8 cellular contexts compared by ENCODE assay signal in the genomic region with DNA sequence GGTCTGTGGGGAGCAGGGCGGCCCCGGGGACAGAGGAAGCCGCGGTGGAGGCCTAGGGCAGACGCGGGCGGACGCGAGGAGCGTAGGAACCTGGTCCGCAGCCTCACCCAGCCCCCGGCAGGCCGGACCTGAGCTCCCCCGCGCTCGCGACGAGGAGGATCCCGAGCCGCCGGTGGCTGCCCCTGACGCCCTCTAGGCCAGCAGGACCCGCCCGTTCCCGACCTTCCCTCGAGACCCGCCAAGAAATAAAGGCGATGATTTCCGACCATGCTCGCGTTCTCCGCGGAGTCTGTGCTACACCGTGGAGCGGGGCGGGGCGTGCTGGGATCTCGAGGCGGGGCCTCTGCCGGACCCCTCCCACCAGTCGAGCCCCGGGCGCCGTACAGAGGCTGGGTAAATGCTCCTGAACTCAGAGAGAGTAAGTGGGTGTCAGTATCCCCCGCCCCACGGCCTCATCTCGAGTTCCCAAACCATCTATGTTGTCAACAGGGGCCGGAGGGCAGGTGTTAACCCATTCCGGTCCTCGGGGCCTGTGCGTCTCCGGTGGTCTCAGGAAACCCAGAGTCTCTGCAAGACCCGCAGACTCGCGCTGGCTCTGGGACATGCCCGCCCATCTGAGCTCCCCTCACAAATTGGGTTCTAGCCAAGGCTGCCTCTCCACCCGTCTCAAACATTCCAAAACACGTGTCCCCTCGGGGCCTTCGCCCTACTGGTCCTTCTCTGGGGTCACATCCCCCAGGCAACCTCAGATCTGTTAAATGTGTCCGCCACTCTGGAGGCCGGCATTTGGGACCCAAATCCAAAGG. TPM values are rescaled to one million over a fixed set of nuclear protein-coding genes. Genes with fewer than 3 reads are reported as not detected.
A peak's percentile ranks its signal among the peaks of the same experiment; 100 is the strongest.
DNase-seq lines count a peak whose midpoint lies in the region; ATAC-seq and TF ChIP-seq lines count a peak whose summit lies in the region.

No MANE protein-coding gene starts in this region.

- peak overlapping the region; percentile 95 for H3K4me2 ChIP-seq in parathyroid adenoma (ENCODE audit: low read length)

- H2AFZ ChIP-seq in parathyroid adenoma: peak overlapping the region; percentile 100

- peak; percentile 32 for DNase-seq in Ammon's horn (ENCODE audit: low spot score)
- DNase-seq in NT2/D1 (ENCODE audit: low read depth, low spot score): no peak
- DNase-seq in activated T-cell treated with anti-CD3 and anti-CD28 coated beads, Interleukin-2, amount 50 U/mL, for 72 hours: peak; percentile 79 to 85
- DNase-seq in foreskin keratinocyte: peak; percentile 27 to 64
- peak; percentile 58 for DNase-seq in ureter (ENCODE audit: low spot score)

- no peaks in the 10 kb centered on the region for H3K79me2 ChIP-seq in parathyroid adenoma

- no peaks in the 10 kb centered on the region for H3K27me3 Mint-ChIP-seq in activated T-cell treated with anti-CD3 and anti-CD28 coated beads, Interleukin-2, amount 50 U/mL, for 72 hours (ENCODE audit: low read depth)

- H3K9ac ChIP-seq in NT2/D1 (ENCODE audit: insufficient read length, low read depth) (peak overlapping the region; percentile 85), parathyroid adenoma (peak overlapping the region; percentile 74)

- H3K36me3 ChIP-seq in NT2/D1 (ENCODE audit: insufficient read depth, insufficient read length, low read length) (peaks cover 11% of the 10 kb centered on the region), parathyroid adenoma (ENCODE audit: control insufficient read depth, insufficient read depth, low read length) (no peaks in the 10 kb centered on the region)

- H3K9me3 ChIP-seq in NT2/D1 (ENCODE audit: insufficient read depth, low read length) (no peaks in the 10 kb centered on the region), parathyroid adenoma (ENCODE audit: control insufficient read depth, low read length) (no peaks in the 10 kb centered on the region)

- no peak overlapping the region for H3K27ac Mint-ChIP-seq in activated T-cell treated with anti-CD3 and anti-CD28 coated beads, Interleukin-2, amount 50 U/mL, for 72 hours

- peak overlapping the region; percentile 78 to 84 for H3K4me3 Mint-ChIP-seq in activated T-cell treated with anti-CD3 and anti-CD28 coated beads, Interleukin-2, amount 50 U/mL, for 72 hours

- H3K4me1 ChIP-seq in NT2/D1 (ENCODE audit: insufficient read depth, insufficient read length) (peaks cover 13% of the 10 kb centered on the region), foreskin keratinocyte (no peaks in the 10 kb centered on the region), parathyroid adenoma (no peaks in the 10 kb centered on the region)

- ATAC-seq in GM19043 (IDR thresholded peaks at IDR 0.05; ENCODE audit: low read depth, unreplicated experiment) (peak; percentile 60), HG03354 (IDR thresholded peaks at IDR 0.05; ENCODE audit: poor library complexity, severe bottlenecking, unreplicated experiment) (peak; percentile 74), foreskin keratinocyte (peak; percentile 79)
- peak; percentile 84 to 87 for ATAC-seq in activated T-cell treated with anti-CD3 and anti-CD28 coated beads, Interleukin-2, amount 50 U/mL, for 72 hours (replicated peaks in 1 of 2)

- H3K4me3 ChIP-seq in NT2/D1 (ENCODE audit: insufficient read length, low read depth) (peak overlapping the region; percentile 79), parathyroid adenoma (ENCODE audit: low read depth, low read length) (peak overlapping the region; percentile 61)

- no peaks in the 10 kb centered on the region for H3K27me3 ChIP-seq in NT2/D1 (ENCODE audit: insufficient read depth, insufficient read length)
- H3K27me3 ChIP-seq in foreskin keratinocyte: no peaks in the 10 kb centered on the region
- H3K27me3 ChIP-seq in parathyroid adenoma (ENCODE audit: control insufficient read depth, insufficient read depth, low read length): no peaks in the 10 kb centered on the region

- H3K27ac ChIP-seq in foreskin keratinocyte (peak overlapping the region; percentile 47), parathyroid adenoma (peak overlapping the region; percentile 82)

- TF ChIP-seq CTCF in foreskin keratinocyte (conservative IDR thresholded peaks at IDR 0.05) (no peak), parathyroid adenoma (IDR thresholded peaks at IDR 0.05) (no peak)

- H3K9me3 Mint-ChIP-seq in activated T-cell treated with anti-CD3 and anti-CD28 coated beads, Interleukin-2, amount 50 U/mL, for 72 hours: no peaks in the 10 kb centered on the region

- H3K36me3 Mint-ChIP-seq in activated T-cell treated with anti-CD3 and anti-CD28 coated beads, Interleukin-2, amount 50 U/mL, for 72 hours (ENCODE audit: insufficient read depth in 2 of 2): no peaks in the 10 kb centered on the region

- peaks cover 15% of the 10 kb centered on the region for H3K4me1 Mint-ChIP-seq in activated T-cell treated with anti-CD3 and anti-CD28 coated beads, Interleukin-2, amount 50 U/mL, for 72 hours (ENCODE audit: low read depth)

RNA-seq across cellular contexts. Expression of a gene that starts 13.7 kb away (rescaled TPM):
- 1 to 10 TPM; 2.9 to 4.3 TPM for total RNA-seq in activated T-cell treated with anti-CD3 and anti-CD28 coated beads, Interleukin-2, amount 50 U/mL, for 72 hours
- 1.6 and 4.3 TPM in 2 replicates for total RNA-seq in foreskin keratinocyte
- 2.0 and 4.4 TPM in 2 replicates for polyA plus RNA-seq in foreskin keratinocyte
- 7.5 TPM for total RNA-seq in ureter

RNA-seq across cellular contexts. Expression of a gene that starts 21.9 kb away (rescaled TPM):
- total RNA-seq in activated T-cell treated with anti-CD3 and anti-CD28 coated beads, Interleukin-2, amount 50 U/mL, for 72 hours: 10 to 100 TPM; 72.1 to 79.9 TPM
- total RNA-seq in foreskin keratinocyte (16.8 and 18.6 TPM in 2 replicates), ureter (58.7 TPM)
- polyA plus RNA-seq in foreskin keratinocyte: 11.9 and 12.3 TPM in 2 replicates
